Comparison of ENCODE assay signal across 2 cellular contexts in genomic region chr2:213242653-213243052, GRCh38.
TF ChIP-seq lines count a peak whose summit lies in the region.

No MANE protein-coding gene starts in this region.

TF ChIP-seq in HepG2, 621 proteins besides CTCF, POLR2A, EP300 and RAD21:
- TF ChIP-seq MEF2D (CRISPR knock-in tag; IDR thresholded peaks at IDR 0.05) (no peak), WIZ (CRISPR knock-in tag; IDR thresholded peaks at IDR 0.05) (no peak), RELA (CRISPR knock-in tag; IDR thresholded peaks at IDR 0.05) (no peak), MAFK (conservative IDR thresholded peaks at IDR 0.05 in 1 of 2, IDR thresholded peaks at IDR 0.05 in 1 of 2; ENCODE audit: low read length in 2 of 2) (peak; percentile 60 to 71), MAFF (IDR thresholded peaks at IDR 0.05; ENCODE audit: low read depth, low read length) (peak; percentile 39; the same call in 1 of the 2 replicates), FOXP1 (IDR thresholded peaks at IDR 0.05) (no peak), FOXP1 (CRISPR knock-in tag; IDR thresholded peaks at IDR 0.05) (no peak), SNAI1 (CRISPR knock-in tag; IDR thresholded peaks at IDR 0.05; ENCODE audit: borderline replicate concordance) (no peak), KLF6 (CRISPR knock-in tag; IDR thresholded peaks at IDR 0.05) (no peak), PAWR (CRISPR knock-in tag; IDR thresholded peaks at IDR 0.05; ENCODE audit: borderline replicate concordance) (no peak)
TF ChIP-seq in HepG2: peak in this region for 2.

TF ChIP-seq in GM12878, 131 proteins besides CTCF, POLR2A, EP300 and RAD21:
- TF ChIP-seq SMAD1 (IDR thresholded peaks at IDR 0.05; ENCODE audit: low read depth, partially characterized antibody) = no peak
- TF ChIP-seq PBX3 (IDR thresholded peaks at IDR 0.05; ENCODE audit: insufficient replicate concordance, low read depth, low read length) = no peak
